ENCODE assay signal across 8 cellular contexts in the genomic region with DNA sequence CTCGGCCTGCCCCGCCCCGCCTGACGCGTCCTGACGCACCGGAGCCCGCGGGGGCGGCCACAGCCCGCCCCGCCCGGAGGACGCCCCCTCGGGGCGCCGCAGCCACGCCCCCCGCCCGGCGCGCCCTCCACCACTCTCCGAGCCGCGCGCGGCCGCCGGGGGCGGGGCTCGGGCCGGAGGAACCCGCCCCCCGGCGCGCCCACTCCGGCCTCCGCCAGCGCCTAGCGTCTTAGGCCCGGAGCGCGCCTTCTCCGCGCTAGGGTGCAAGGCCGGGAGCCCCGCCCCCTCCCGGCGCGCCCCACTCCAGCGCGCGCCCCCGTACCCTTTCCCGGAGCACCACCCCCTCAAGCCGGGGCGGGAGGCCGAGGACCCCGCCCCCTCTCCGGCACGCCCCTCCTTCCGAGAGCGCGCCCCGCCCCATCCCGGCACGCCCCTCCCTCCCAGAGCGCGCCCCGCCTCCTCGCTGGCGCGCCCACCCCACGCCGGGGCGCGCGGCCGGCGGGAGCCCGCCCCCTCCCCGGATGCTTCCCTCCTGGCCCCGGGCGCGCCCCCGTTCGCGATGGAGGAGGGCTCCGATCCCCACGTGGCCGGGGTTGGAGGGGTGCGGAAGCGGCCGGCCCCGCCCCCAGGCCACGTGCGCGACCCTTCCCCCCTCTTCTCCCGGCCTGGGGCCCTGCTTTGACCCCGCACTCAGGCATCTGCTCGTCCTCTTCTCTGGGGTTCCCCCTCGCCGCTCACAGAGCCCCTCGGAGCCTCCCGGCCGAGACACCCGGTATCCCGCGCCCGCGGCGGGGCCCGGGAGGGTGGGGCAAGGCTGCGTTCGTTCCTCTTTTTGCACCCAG. TPM values are rescaled to one million over a fixed set of nuclear protein-coding genes. Genes with fewer than 3 reads are reported as not detected.
DNase-seq lines count a peak whose midpoint lies in the region; FAIRE-seq and TF ChIP-seq lines count a peak whose summit lies in the region.

No MANE protein-coding gene starts in this region.

- intact Hi-C loops in endothelial cell of umbilical vein (cut with micrococcal nuclease) = loop anchor here (1.0 to 2.0 kb wide), 6 partner anchors 12 to 232 kb away; partner anchors contain the start of genes ABHD17A, ADAT3, IZUMO4 and MOB3A

- peaks cover 41% of the 10 kb centered on the region for H3K79me2 ChIP-seq in endothelial cell of umbilical vein (ENCODE audit: control insufficient read depth, insufficient read depth, low read length)

- H4K20me1 ChIP-seq in endothelial cell of umbilical vein (replicated peaks; ENCODE audit: control insufficient read depth, extremely low read depth, insufficient read depth, low read length) = no peaks in the 10 kb centered on the region

- H3K9ac ChIP-seq in NT2/D1 (ENCODE audit: insufficient read length, low read depth) (peak overlapping the region; percentile 95), endothelial cell of umbilical vein (replicated peaks; ENCODE audit: extremely low read depth, insufficient read depth, low read length) (peak overlapping the region; percentile 85)

- H3K36me3 ChIP-seq in NT2/D1 (ENCODE audit: insufficient read depth, insufficient read length, low read length) = peaks cover 6% of the 10 kb centered on the region
- no peaks in the 10 kb centered on the region for H3K36me3 ChIP-seq in endothelial cell of umbilical vein (ENCODE audit: control insufficient read depth in 2 of 2, extremely low read depth in 1 of 2, insufficient read depth in 2 of 2, low read length in 2 of 2)

- TF ChIP-seq CTCF in GM20000 (IDR thresholded peaks at IDR 0.05; ENCODE audit: extremely low read depth, missing control alignments) (no peak), endothelial cell of umbilical vein (IDR thresholded peaks at IDR 0.05; ENCODE audit: extremely low read depth in 1 of 2, insufficient read depth in 1 of 2, low read depth in 1 of 2, low read length in 2 of 2) (no peak)

- H3K4me2 ChIP-seq in endothelial cell of umbilical vein (ENCODE audit: insufficient read depth, low read length) = peak overlapping the region; percentile 74

- POLR2A ChIA-PET in endothelial cell of umbilical vein (lab: Charles Lee) = no interaction called here

- peak overlapping the region; percentile 65 for H3K27ac ChIP-seq in endothelial cell of umbilical vein (ENCODE audit: insufficient read depth, low read depth, low read length)

- H3K4me3 ChIP-seq in NT2/D1 (ENCODE audit: insufficient read length, low read depth) (peak overlapping the region; percentile 84), endothelial cell of umbilical vein (replicated peaks in 1 of 3; ENCODE audit: insufficient read depth in 1 of 3, low read depth in 1 of 3, low read length in 3 of 3) (peak overlapping the region; percentile 42 to 78 (median 73)), mononuclear cell (ENCODE audit: low read length) (peak overlapping the region; percentile 61)

- DNase-seq in COLO668 (lab: John Stamatoyannopoulos, UW; ENCODE audit: unreplicated experiment) = peak; percentile 99
- DNase-seq in GM20000 (ENCODE audit: low spot score) = peak; percentile 99
- peak; percentile 85 for DNase-seq in HT-29 (ENCODE audit: low spot score)
- peak; percentile 89 for DNase-seq in NT2/D1 (ENCODE audit: low read depth, low spot score)
- peak; percentile 94 for DNase-seq in activated CD8-positive, alpha-beta memory T cell treated with anti-CD3 and anti-CD28 coated beads, Interleukin-2, amount 50 U/mL, for 4 hours
- peak; percentile 89 for DNase-seq in endothelial cell of umbilical vein (ENCODE audit: low read depth, low spot score)
- DNase-seq in stimulated activated CD8-positive, alpha-beta memory T cell treated with anti-CD3 and anti-CD28 coated beads, Interleukin-2, amount 100 ng/mL, for 1 hour (ENCODE audit: low read depth in 2 of 2) = peak; percentile 79 to 91

- dilution Hi-C loops in endothelial cell of umbilical vein (cut with MboI; ENCODE audit: extremely low pct_ligation_motif_present, low sequenced_read_pairs) = no loop called here

- TF ChIP-seq POLR2A in endothelial cell of umbilical vein (IDR thresholded peaks at IDR 0.05; ENCODE audit: low read depth, low read length) = peak; percentile 37

- H3K9me3 ChIP-seq in NT2/D1 (ENCODE audit: insufficient read depth, low read length) (peaks cover 7% of the 10 kb centered on the region; the same call in 1 of the 2 replicates), endothelial cell of umbilical vein (replicated peaks; ENCODE audit: control insufficient read depth, insufficient read depth, low read length) (no peaks in the 10 kb centered on the region), mononuclear cell (ENCODE audit: low read depth, low read length) (no peaks in the 10 kb centered on the region)

- H3K4me1 ChIP-seq in NT2/D1 (ENCODE audit: insufficient read depth, insufficient read length) = peaks cover 11% of the 10 kb centered on the region
- peaks cover 21% of the 10 kb centered on the region for H3K4me1 ChIP-seq in endothelial cell of umbilical vein (ENCODE audit: control insufficient read depth, extremely low read depth, insufficient read depth, low read length)
- peaks cover 46% of the 10 kb centered on the region for H3K4me1 ChIP-seq in mononuclear cell (ENCODE audit: insufficient read depth, low read length)

- H3K9me1 ChIP-seq in endothelial cell of umbilical vein (replicated peaks; ENCODE audit: control insufficient read depth, extremely low read depth, insufficient read depth, low read length) = no peaks in the 10 kb centered on the region

- BruUV-seq in endothelial cell of umbilical vein (replicated peaks; lab: Mats Ljungman, UMichigan) = no TSS peak

- peak; percentile 89 for FAIRE-seq in endothelial cell of umbilical vein (lab: Jason Lieb, UNC)

- CTCF ChIA-PET in endothelial cell of umbilical vein (lab: Charles Lee) = interaction anchor here (0.6 to 3.2 kb wide), 17 partner anchors 9 to 295 kb away, joined by 3 to 44 read pairs (median 4); partner anchors contain the start of genes ABHD17A, ADAT3 and SCAMP4

- peak overlapping the region; percentile 52 for H2AFZ ChIP-seq in endothelial cell of umbilical vein (ENCODE audit: low read depth, low read length)

- peaks cover 24% of the 10 kb centered on the region for H3K27me3 ChIP-seq in NT2/D1 (ENCODE audit: insufficient read depth, insufficient read length)
- H3K27me3 ChIP-seq in endothelial cell of umbilical vein (ENCODE audit: control insufficient read depth in 2 of 2, insufficient read depth in 2 of 2, low read length in 2 of 2) = no peaks in the 10 kb centered on the region
- no peaks in the 10 kb centered on the region for H3K27me3 ChIP-seq in mononuclear cell (ENCODE audit: insufficient read depth, low read length)

RNA-seq across cellular contexts. Expression of gene KLF16, which starts 0.5 kb away (rescaled TPM):
- total RNA-seq in HT-29 (2014; rRNA removed; shearing (Covaris generic)) = 25.2 and 34.5 TPM in 2 replicates
- 36.6 and 38.0 TPM in 2 replicates for total RNA-seq in endothelial cell of umbilical vein
- 11.6 and 22.6 TPM in 2 replicates for polyA plus RNA-seq in endothelial cell of umbilical vein
- 6.0 and 10.4 TPM in 2 replicates for polyA plus RNA-seq in endothelial cell of umbilical vein (2011; cell fraction: cytosol; rRNA removed)
- 4.4 and 4.6 TPM in 2 replicates for polyA plus RNA-seq in endothelial cell of umbilical vein (2011; cell fraction: nucleus; rRNA removed)
- 12.1 and 19.5 TPM in 2 replicates for polyA plus RNA-seq in endothelial cell of umbilical vein (2012)
- 3.1 and 3.2 TPM in 2 replicates for polyA minus RNA-seq in endothelial cell of umbilical vein
- polyA minus RNA-seq in endothelial cell of umbilical vein (2011; cell fraction: cytosol; rRNA and poly(A)+ RNA removed) = 19.7 TPM
- 2.0 and 3.2 TPM in 2 replicates for polyA minus RNA-seq in endothelial cell of umbilical vein (2011; cell fraction: nucleus; rRNA and poly(A)+ RNA removed)
- 12.4 TPM for total RNA-seq in mononuclear cell

RNA-seq across cellular contexts. Expression of gene REXO1, which starts 15.6 kb away (rescaled TPM):
- 19.1 and 26.1 TPM in 2 replicates for total RNA-seq in HT-29 (2014; rRNA removed; shearing (Covaris generic))
- total RNA-seq in endothelial cell of umbilical vein (41.1 and 44.6 TPM in 2 replicates), mononuclear cell (66.2 TPM)
- polyA plus RNA-seq in endothelial cell of umbilical vein = 56.9 and 88.8 TPM in 2 replicates
- polyA plus RNA-seq in endothelial cell of umbilical vein (2011; cell fraction: cytosol; rRNA removed) = 18.9 and 26.1 TPM in 2 replicates
- 112 and 117 TPM in 2 replicates for polyA plus RNA-seq in endothelial cell of umbilical vein (2011; cell fraction: nucleus; rRNA removed)
- 23.1 and 32.6 TPM in 2 replicates for polyA plus RNA-seq in endothelial cell of umbilical vein (2012)
- polyA minus RNA-seq in endothelial cell of umbilical vein = 13.5 and 14.6 TPM in 2 replicates
- polyA minus RNA-seq in endothelial cell of umbilical vein (2011; cell fraction: cytosol; rRNA and poly(A)+ RNA removed) = 18.6 TPM
- 13.1 and 32.2 TPM in 2 replicates for polyA minus RNA-seq in endothelial cell of umbilical vein (2011; cell fraction: nucleus; rRNA and poly(A)+ RNA removed)

RNA-seq across cellular contexts. Expression of gene ABHD17A, which starts 21.4 kb away (rescaled TPM):
- total RNA-seq in HT-29 (2014; rRNA removed; shearing (Covaris generic)) = 136 and 141 TPM in 2 replicates
- total RNA-seq in endothelial cell of umbilical vein = 89.8 and 97.0 TPM in 2 replicates
- 143 and 179 TPM in 2 replicates for polyA plus RNA-seq in endothelial cell of umbilical vein
- 38.4 and 71.7 TPM in 2 replicates for polyA plus RNA-seq in endothelial cell of umbilical vein (2011; cell fraction: cytosol; rRNA removed)
- polyA plus RNA-seq in endothelial cell of umbilical vein (2011; cell fraction: nucleus; rRNA removed) = 76.9 and 77.9 TPM in 2 replicates
- 29.4 and 57.3 TPM in 2 replicates for polyA plus RNA-seq in endothelial cell of umbilical vein (2012)
- polyA minus RNA-seq in endothelial cell of umbilical vein = 41.1 and 52.8 TPM in 2 replicates
- 28.8 TPM for polyA minus RNA-seq in endothelial cell of umbilical vein (2011; cell fraction: cytosol; rRNA and poly(A)+ RNA removed)
- 11.6 and 18.8 TPM in 2 replicates for polyA minus RNA-seq in endothelial cell of umbilical vein (2011; cell fraction: nucleus; rRNA and poly(A)+ RNA removed)
- 97.8 TPM for total RNA-seq in mononuclear cell

RNA-seq across cellular contexts. Expression of gene ADAT3, which starts 41.3 kb away (rescaled TPM):
- 3.2 and 6.9 TPM in 2 replicates for total RNA-seq in HT-29 (2014; rRNA removed; shearing (Covaris generic))
- 8.0 and 11.7 TPM in 2 replicates for total RNA-seq in endothelial cell of umbilical vein
- 5.7 and 8.6 TPM in 2 replicates for polyA plus RNA-seq in endothelial cell of umbilical vein
- 1.1 and 2.6 TPM in 2 replicates for polyA plus RNA-seq in endothelial cell of umbilical vein (2011; cell fraction: cytosol; rRNA removed)
- polyA plus RNA-seq in endothelial cell of umbilical vein (2011; cell fraction: nucleus; rRNA removed) = 3.4 and 3.8 TPM in 2 replicates
- polyA plus RNA-seq in endothelial cell of umbilical vein (2012) = 1.7 and 2.9 TPM in 2 replicates
- 2.0 and 3.3 TPM in 2 replicates for polyA minus RNA-seq in endothelial cell of umbilical vein
- 5.0 TPM for polyA minus RNA-seq in endothelial cell of umbilical vein (2011; cell fraction: cytosol; rRNA and poly(A)+ RNA removed)
- polyA minus RNA-seq in endothelial cell of umbilical vein (2011; cell fraction: nucleus; rRNA and poly(A)+ RNA removed) = 2.8 and 7.1 TPM in 2 replicates
- 2.9 TPM for total RNA-seq in mononuclear cell

RNA-seq across cellular contexts. Expression of gene SCAMP4, which starts 41.3 kb away (rescaled TPM):
- total RNA-seq in HT-29 (2014; rRNA removed; shearing (Covaris generic)) = 67.6 and 73.3 TPM in 2 replicates
- total RNA-seq in endothelial cell of umbilical vein = 68.2 and 72.2 TPM in 2 replicates
- polyA plus RNA-seq in endothelial cell of umbilical vein = 24.4 and 29.6 TPM in 2 replicates
- polyA plus RNA-seq in endothelial cell of umbilical vein (2011; cell fraction: cytosol; rRNA removed) = 16.1 and 22.8 TPM in 2 replicates
- 33.4 and 36.5 TPM in 2 replicates for polyA plus RNA-seq in endothelial cell of umbilical vein (2011; cell fraction: nucleus; rRNA removed)
- 28.5 and 51.3 TPM in 2 replicates for polyA plus RNA-seq in endothelial cell of umbilical vein (2012)
- 23.8 and 26.8 TPM in 2 replicates for polyA minus RNA-seq in endothelial cell of umbilical vein
- 29.4 TPM for polyA minus RNA-seq in endothelial cell of umbilical vein (2011; cell fraction: cytosol; rRNA and poly(A)+ RNA removed)
- polyA minus RNA-seq in endothelial cell of umbilical vein (2011; cell fraction: nucleus; rRNA and poly(A)+ RNA removed) = 16.2 and 22.0 TPM in 2 replicates
- 20.1 TPM for total RNA-seq in mononuclear cell

Comparison
In these comparisons a context has a peak if more than half of its experiments do, and no peak if none do; other contexts are left out.
1. Peak in every context shown above with its lines: DNase-seq, H3K4me3 ChIP-seq and H3K27ac ChIP-seq.